In genomic region chr1:145983959-145984830, GRCh38 we compare ENCODE assay signal across 11 cellular contexts.
DNase-seq lines count a peak whose midpoint lies in the region; ATAC-seq lines count a peak whose summit lies in the region.
"Had no signal": no experiment of that assay in that cellular context is flagged by ENCODE, and none has a peak within 500 bp of the region (broad histone marks: within the 10 kb centered on the region; RNA-seq: fewer than 3 reads in every experiment).

No MANE protein-coding gene starts in this region.

- peak; percentile 42 for DNase-seq in activated CD4-positive, alpha-beta T cell treated with anti-CD3 and anti-CD28 coated beads for 48 hours
- DNase-seq in activated CD4-positive, alpha-beta T cell treated with anti-CD3 and anti-CD28 coated beads for 1 hour: no peak
- DNase-seq in activated effector memory CD4-positive, alpha-beta T cell treated with anti-CD3 and anti-CD28 coated beads, Interleukin-2, amount 50 U/mL, for 16 hours: peak; percentile 77
- no peak for DNase-seq in memory B cell (ENCODE audit: low spot score in 2 of 2)
- no peak for DNase-seq in AG08395 (ENCODE audit: low spot score)
- no peak for DNase-seq in NCI-H1105 (lab: John Stamatoyannopoulos, UW)
- no peak for DNase-seq in caudate nucleus (lab: John Stamatoyannopoulos, UW)
- DNase-seq: NCI-H2081 treated with DMSO at 0.1 percent for 48 hours had no signal

- H3K36me3 Mint-ChIP-seq in memory B cell: no peaks in the 10 kb centered on the region

- H3K4me3 ChIP-seq in stomach smooth muscle (ENCODE audit: low read length in 2 of 2): no peak overlapping the region
- H3K4me3 ChIP-seq: A549 had no signal

- H3K27me3 Mint-ChIP-seq in memory B cell: no peaks in the 10 kb centered on the region
- H3K27me3 Mint-ChIP-seq: progenitor cell of endocrine pancreas had no signal

- H3K27me3 ChIP-seq in stomach smooth muscle (ENCODE audit: control insufficient read depth in 1 of 2, insufficient read depth in 2 of 2, low read length in 2 of 2): no peaks in the 10 kb centered on the region

- no peaks in the 10 kb centered on the region for H3K36me3 ChIP-seq in stomach smooth muscle (ENCODE audit: control insufficient read depth in 2 of 2, insufficient read depth in 2 of 2, low read length in 2 of 2)

- peak overlapping the region in 1 of 2 donors; percentile 45 for H3K9ac ChIP-seq in stomach smooth muscle (ENCODE audit: low read length in 2 of 2)

- H3K4me1 Mint-ChIP-seq in memory B cell: peaks cover 57% of the 10 kb centered on the region

- no peaks in the 10 kb centered on the region for H3K9me3 Mint-ChIP-seq in memory B cell

- peaks cover 55% of the 10 kb centered on the region for H3K4me1 ChIP-seq in stomach smooth muscle (ENCODE audit: control insufficient read depth, insufficient read depth, low read length)

- H3K27ac ChIP-seq in stomach smooth muscle (ENCODE audit: low read length) (peak overlapping the region; percentile 96), caudate nucleus (ENCODE audit: low read depth, low read length) (no peak overlapping the region)

- H3K4me3 Mint-ChIP-seq in memory B cell: peak overlapping the region; percentile 61

- H3K27ac Mint-ChIP-seq in memory B cell: no peak overlapping the region
- H3K27ac Mint-ChIP-seq: progenitor cell of endocrine pancreas had no signal

- H3K9me3 ChIP-seq in stomach smooth muscle (ENCODE audit: control insufficient read depth in 2 of 2, low read length in 2 of 2): no peaks in the 10 kb centered on the region
- H3K9me3 ChIP-seq: A549 had no signal

- peak; percentile 42 for ATAC-seq in memory B cell (ENCODE audit: low read depth)

Comparison
In these comparisons a context has a peak if more than half of its experiments do, and no peak if none do; other contexts are left out.
1. DNase-seq: peak in activated CD4-positive, alpha-beta T cell treated with anti-CD3 and anti-CD28 coated beads for 48 hours (single experiment) and activated effector memory CD4-positive, alpha-beta T cell treated with anti-CD3 and anti-CD28 coated beads, Interleukin-2, amount 50 U/mL, for 16 hours (single experiment); none in activated CD4-positive, alpha-beta T cell treated with anti-CD3 and anti-CD28 coated beads for 1 hour (single experiment), memory B cell (0 of 2), AG08395 (single experiment), NCI-H1105 (single experiment) and caudate nucleus (0 of 61).